ENCODE assay signal across 16 cellular contexts in the genomic region with DNA sequence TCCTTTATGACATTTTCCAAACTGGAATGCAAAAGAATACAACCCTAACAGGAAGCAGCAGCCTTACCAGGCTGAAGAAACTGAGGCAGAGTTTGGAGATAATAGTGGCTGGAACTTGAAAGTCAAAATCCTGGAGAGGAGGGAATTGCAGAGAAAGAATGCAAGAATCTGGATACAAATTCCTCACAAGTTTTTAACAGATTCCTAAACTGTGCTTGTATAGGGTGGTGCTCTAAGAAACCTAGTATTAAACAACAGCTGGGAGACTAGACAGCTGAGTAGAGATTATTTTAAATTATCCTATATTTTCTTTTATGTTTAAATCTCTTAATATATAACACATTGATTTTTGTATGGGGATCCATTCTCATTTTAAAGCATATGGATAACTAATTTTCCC. TPM values are rescaled to one million over a fixed set of nuclear protein-coding genes. Genes with fewer than 3 reads are reported as not detected.
A peak's percentile ranks its signal among the peaks of the same experiment; 100 is the strongest.
DNase-seq lines count a peak whose midpoint lies in the region; ATAC-seq and TF ChIP-seq lines count a peak whose summit lies in the region.
"Had no signal": no experiment of that assay in that cellular context is flagged by ENCODE, and none has a peak within 500 bp of the region (broad histone marks: within the 10 kb centered on the region; RNA-seq: fewer than 3 reads in every experiment).

No MANE protein-coding gene starts in this region.

- H3K79me1 ChIP-seq in IMR-90 (ENCODE audit: low read depth in 1 of 2, low read length in 2 of 2) (peaks cover 8 to 14% of the 10 kb centered on the region in 2 experiments; a peak in 3 of 4 replicates), mesendoderm (ENCODE audit: low read length) (no peaks in the 10 kb centered on the region)

- dilution Hi-C loops in IMR-90 (cut with HindIII; ENCODE audit: low sequenced_read_pairs, unreplicated experiment) = no loop called here

- peak overlapping the region; percentile 39; the same call in 1 of the 2 replicates for H4K91ac ChIP-seq in IMR-90 (ENCODE audit: insufficient read depth, low read depth, low read length)

- no peak overlapping the region for H2AFZ ChIP-seq in IMR-90 (replicated peaks; ENCODE audit: low read length, poor library complexity)
- H2AFZ ChIP-seq: GM23248 had no signal

- DNase-seq in EH (ENCODE audit: low read depth) (peak; percentile 32), IMR-90 (no peak), mesendoderm (peak; percentile 41), NOMO-1 treated with DMSO at 0.1 percent for 48 hours (lab: John Stamatoyannopoulos, UW; ENCODE audit: unreplicated experiment) (no peak), NCI-H748 treated with DMSO at 0.1 percent for 48 hours (lab: John Stamatoyannopoulos, UW) (no peak)
- DNase-seq: Calu3; CD8-positive, alpha-beta T cell; DMS79 treated with DMSO at 0.1 percent for 48 hours; EL; GM23248; HCEC 1CT had no signal

- POLR2A ChIA-PET in IMR-90 (lab: Charles Lee; ENCODE audit: unreplicated experiment) = no interaction called here

- in situ Hi-C loops in IMR-90 (cut with MboI; ENCODE audit: low sequenced_read_pairs) = no loop called here

- peaks cover 2% of the 10 kb centered on the region; the same call in 1 of the 2 replicates for H3K9me1 ChIP-seq in IMR-90 (ENCODE audit: insufficient read depth, low read length)

- no peak overlapping the region for H2BK15ac ChIP-seq in IMR-90 (ENCODE audit: low read depth, low read length)
- no peak overlapping the region for H2BK15ac ChIP-seq in mesendoderm (replicated peaks; ENCODE audit: low read depth)

- no peak for TF ChIP-seq POLR2A in IMR-90 (IDR thresholded peaks at IDR 0.05; ENCODE audit: low read depth, low read length)

- no peak overlapping the region for H3K23ac ChIP-seq in IMR-90 (ENCODE audit: low read depth, low read length)
- H3K23ac ChIP-seq in mesendoderm (ENCODE audit: low read length) = no peak overlapping the region

- H3K4me3 ChIP-seq in IMR-90 (ENCODE audit: insufficient read depth, low read depth, low read length) = no peak overlapping the region
- no peak overlapping the region for H3K4me3 ChIP-seq in mesendoderm (ENCODE audit: low read length)
- H3K4me3 ChIP-seq: BLaER1 treated with 17β-estradiol and CSF1 and Interleukin-3, amounts not matched to agents 10 nM and 100 nM; GM23248; K562 had no signal

- H3K27me3 ChIP-seq in IMR-90 (ENCODE audit: control insufficient read depth, insufficient read depth, low read length) (no peaks in the 10 kb centered on the region), mesendoderm (ENCODE audit: insufficient read depth, low read length, poor library complexity) (no peaks in the 10 kb centered on the region)
- H3K27me3 ChIP-seq: BLaER1 treated with 17β-estradiol and CSF1 and Interleukin-3, amounts not matched to agents 10 nM and 100 nM had no signal

- no peak overlapping the region for H4K5ac ChIP-seq in IMR-90 (ENCODE audit: low read depth, low read length)
- no peak overlapping the region for H4K5ac ChIP-seq in mesendoderm (ENCODE audit: low read length)

- H3K56ac ChIP-seq in IMR-90 (ENCODE audit: extremely low read depth, insufficient read depth, low read length) (no peak overlapping the region), mesendoderm (ENCODE audit: low read length) (no peak overlapping the region)

- H3K27ac ChIP-seq in IMR-90 (ENCODE audit: insufficient read depth, low read length) (no peak overlapping the region), mesendoderm (ENCODE audit: low read depth, low read length) (no peak overlapping the region)
- H3K27ac ChIP-seq: BLaER1 treated with 17β-estradiol and CSF1 and Interleukin-3, amounts not matched to agents 10 nM and 100 nM; GM23248; HL-60 had no signal

- no peak overlapping the region for H3K4ac ChIP-seq in IMR-90 (ENCODE audit: low read depth, low read length)
- H3K4ac ChIP-seq in mesendoderm (ENCODE audit: low read depth, low read length) = no peak overlapping the region

- H3K14ac ChIP-seq in IMR-90 (replicated peaks; ENCODE audit: low read depth, low read length) = no peak overlapping the region

- no peaks in the 10 kb centered on the region for H3K79me2 ChIP-seq in mesendoderm (ENCODE audit: control insufficient read depth, insufficient read depth, low read length)

- no peaks in the 10 kb centered on the region for H3K9me3 ChIP-seq in IMR-90 (ENCODE audit: control insufficient read depth, insufficient read depth, low read length)
- H3K9me3 ChIP-seq: BLaER1 treated with 17β-estradiol and CSF1 and Interleukin-3, amounts not matched to agents 10 nM and 100 nM had no signal

- peaks cover 3% of the 10 kb centered on the region; the same call in 1 of the 2 replicates for H3K36me3 ChIP-seq in IMR-90 (ENCODE audit: control insufficient read depth, insufficient read depth, low read length)
- no peaks in the 10 kb centered on the region for H3K36me3 ChIP-seq in mesendoderm (ENCODE audit: control insufficient read depth, insufficient read depth, low read length)

- H3K9ac ChIP-seq in IMR-90 (ENCODE audit: low read depth, low read length) = no peak overlapping the region
- H3K9ac ChIP-seq in mesendoderm (ENCODE audit: low read length) = no peak overlapping the region
- H3K9ac ChIP-seq: BLaER1 treated with 17β-estradiol and CSF1 and Interleukin-3, amounts not matched to agents 10 nM and 100 nM; GM23248 had no signal

- H3K18ac ChIP-seq in IMR-90 (ENCODE audit: low read depth, low read length) (no peak overlapping the region), mesendoderm (ENCODE audit: low read length) (no peak overlapping the region)

- no peak overlapping the region for H2AK9ac ChIP-seq in IMR-90 (replicated peaks; ENCODE audit: low read depth, low read length, poor library complexity)

- H4K8ac ChIP-seq in IMR-90 (ENCODE audit: low read depth in 2 of 2, low read length in 2 of 2) (no peak overlapping the region; a peak in 1 of 4 replicates), mesendoderm (ENCODE audit: low read depth, low read length) (no peak overlapping the region)

- intact Hi-C loops in IMR-90 (cut with micrococcal nuclease) = loop anchor here (10.0 kb wide), 3 partner anchors 45 to 165 kb away; no protein-coding TSS in a partner anchor

- H2BK20ac ChIP-seq in IMR-90 (ENCODE audit: low read depth, low read length) = no peak overlapping the region

- no peak overlapping the region for H2BK120ac ChIP-seq in IMR-90 (ENCODE audit: low read depth, low read length)
- H2BK120ac ChIP-seq in mesendoderm (ENCODE audit: low read depth, low read length) = no peak overlapping the region

- H2AK5ac ChIP-seq in IMR-90 (ENCODE audit: low read depth, low read length) = no peak overlapping the region
- no peak overlapping the region for H2AK5ac ChIP-seq in mesendoderm (ENCODE audit: low read length)

- H3K4me1 ChIP-seq in IMR-90 (ENCODE audit: control insufficient read depth, insufficient read depth, low read length) (peaks cover 3% of the 10 kb centered on the region; the same call in 1 of the 2 replicates), mesendoderm (ENCODE audit: control insufficient read depth, low read depth, low read length) (no peaks in the 10 kb centered on the region)
- H3K4me1 ChIP-seq: BLaER1 treated with 17β-estradiol and CSF1 and Interleukin-3, amounts not matched to agents 10 nM and 100 nM had no signal

- 0 out of 2 replicates have a peak, but pooled peaks cover 4% of the 10 kb centered on the region for H4K20me1 ChIP-seq in IMR-90 (ENCODE audit: insufficient read depth, low read length)

- H2BK5ac ChIP-seq in IMR-90 (ENCODE audit: low read depth, low read length, poor library complexity, severe bottlenecking) = no peak overlapping the region
- H2BK5ac ChIP-seq in mesendoderm (ENCODE audit: low read length) = no peak overlapping the region

- ATAC-seq in IMR-90 (ENCODE audit: low read depth) (peak; percentile 86), GM21447 (IDR thresholded peaks at IDR 0.05; ENCODE audit: unreplicated experiment) (no peak), GM18502 (IDR thresholded peaks at IDR 0.05; ENCODE audit: poor library complexity, unreplicated experiment) (no peak)
- ATAC-seq: CD8-positive, alpha-beta T cell; K562 had no signal

- CTCF ChIA-PET in IMR-90 (lab: Yijun Ruan, JAX) = no interaction called here

- H3K4me2 ChIP-seq in IMR-90 (ENCODE audit: low read depth, low read length) (no peak overlapping the region; the same call in 1 of the 2 replicates), mesendoderm (ENCODE audit: low read length) (no peak overlapping the region)
- H3K4me2 ChIP-seq: BLaER1 treated with 17β-estradiol and CSF1 and Interleukin-3, amounts not matched to agents 10 nM and 100 nM had no signal

- TF ChIP-seq RAD21 in IMR-90 (IDR thresholded peaks at IDR 0.05; ENCODE audit: low read length) = no peak

- BruUV-seq in IMR-90 (replicated peaks; lab: Mats Ljungman, UMichigan) = no TSS peak

- TF ChIP-seq CTCF in IMR-90 (conservative IDR thresholded peaks at IDR 0.05; ENCODE audit: low read depth, low read length) = no peak

TF ChIP-seq in IMR-90, 13 proteins besides CTCF, POLR2A, EP300 and RAD21 (continues in another document):
- TF ChIP-seq SMC3 (IDR thresholded peaks at IDR 0.05; ENCODE audit: low read depth, low read length) = no peak
- TF ChIP-seq, protein P1, sequence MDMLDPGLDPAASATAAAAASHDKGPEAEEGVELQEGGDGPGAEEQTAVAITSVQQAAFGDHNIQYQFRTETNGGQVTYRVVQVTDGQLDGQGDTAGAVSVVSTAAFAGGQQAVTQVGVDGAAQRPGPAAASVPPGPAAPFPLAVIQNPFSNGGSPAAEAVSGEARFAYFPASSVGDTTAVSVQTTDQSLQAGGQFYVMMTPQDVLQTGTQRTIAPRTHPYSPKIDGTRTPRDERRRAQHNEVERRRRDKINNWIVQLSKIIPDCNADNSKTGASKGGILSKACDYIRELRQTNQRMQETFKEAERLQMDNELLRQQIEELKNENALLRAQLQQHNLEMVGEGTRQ (IDR thresholded peaks at IDR 0.05; ENCODE audit: low read depth, low read length) = no peak
- no peak for TF ChIP-seq BHLHE40 (IDR thresholded peaks at IDR 0.05; ENCODE audit: low read depth, low read length)
- no peak for TF ChIP-seq FOS (IDR thresholded peaks at IDR 0.05; ENCODE audit: low read depth, low read length)
- no peak for TF ChIP-seq MAZ (IDR thresholded peaks at IDR 0.05; ENCODE audit: borderline replicate concordance, low read depth, low read length)
- TF ChIP-seq MXI1 (IDR thresholded peaks at IDR 0.05; ENCODE audit: borderline replicate concordance, low read depth, low read length) = no peak
- no peak for TF ChIP-seq MAFK (IDR thresholded peaks at IDR 0.05; ENCODE audit: low read depth, low read length)
- no peak for TF ChIP-seq RCOR1 (IDR thresholded peaks at IDR 0.05; ENCODE audit: insufficient replicate concordance, low read length)

RNA-seq across cellular contexts. Expression of a gene that starts 30.7 kb away (rescaled TPM):
- 25.3 and 33.5 TPM in 2 replicates for total RNA-seq in IMR-90 (2012; rRNA removed)
- 7.9 and 9.2 TPM in 2 replicates for polyA plus RNA-seq in IMR-90 (2012; rRNA removed)
- polyA plus RNA-seq in IMR-90 (2012; cell fraction: cytosol; rRNA removed) = 3.0 and 4.6 TPM in 2 replicates
- 7.2 and 25.0 TPM in 2 replicates for polyA plus RNA-seq in IMR-90 (2012; cell fraction: nucleus; rRNA removed; ENCODE audit: low replicate concordance)
- polyA plus RNA-seq in mesendoderm (2013, experiment 1 of 2) = 2.6 TPM
- polyA plus RNA-seq in mesendoderm (2013, experiment 2 of 2) = 2.6 TPM

RNA-seq across cellular contexts. Expression of a gene that starts 31.0 kb away (rescaled TPM):
- total RNA-seq in IMR-90 (2012; rRNA removed) = 9.1 and 16.1 TPM in 2 replicates
- 11.6 and 13.5 TPM in 2 replicates for polyA plus RNA-seq in IMR-90 (2012; rRNA removed)
- polyA plus RNA-seq in IMR-90 (2012; cell fraction: cytosol; rRNA removed) = 2.9 and 3.1 TPM in 2 replicates
- 1.3 and 6.6 TPM in 2 replicates for polyA plus RNA-seq in IMR-90 (2012; cell fraction: nucleus; rRNA removed; ENCODE audit: low replicate concordance)
- polyA plus RNA-seq in mesendoderm (2013, experiment 1 of 2) = 16.0 TPM
- polyA plus RNA-seq in mesendoderm (2013, experiment 2 of 2) = 15.7 TPM

Comparison
In these comparisons a context has a peak if more than half of its experiments do, and no peak if none do; other contexts are left out.
1. DNase-seq: peak in EH (single experiment) and mesendoderm (single experiment); none in IMR-90 (single experiment), NOMO-1 treated with DMSO at 0.1 percent for 48 hours (single experiment) and NCI-H748 treated with DMSO at 0.1 percent for 48 hours (single experiment).